In genomic region chr18:3122851-3123250, GRCh38 we compare ENCODE assay signal across 6 cellular contexts.
"Had no signal": no experiment of that assay in that cellular context is flagged by ENCODE, and none has a peak within 500 bp of the region (broad histone marks: within the 10 kb centered on the region; RNA-seq: fewer than 3 reads in every experiment).

No MANE protein-coding gene starts in this region.

- DNase-seq: IMR-90, KBM-7 had no signal

- H3K27ac Mint-ChIP-seq: IgD-negative memory B cell had no signal

- H3K27ac ChIP-seq: HL-60 had no signal

- H3K4me1 Mint-ChIP-seq: IgD-negative memory B cell had no signal

- H3K4me3 ChIP-seq: K562 had no signal

- ATAC-seq: HepG2, K562 had no signal

- H3K4me3 Mint-ChIP-seq: IgD-negative memory B cell had no signal
